ENCODE assay signal across 8 cellular contexts in the genomic region with DNA sequence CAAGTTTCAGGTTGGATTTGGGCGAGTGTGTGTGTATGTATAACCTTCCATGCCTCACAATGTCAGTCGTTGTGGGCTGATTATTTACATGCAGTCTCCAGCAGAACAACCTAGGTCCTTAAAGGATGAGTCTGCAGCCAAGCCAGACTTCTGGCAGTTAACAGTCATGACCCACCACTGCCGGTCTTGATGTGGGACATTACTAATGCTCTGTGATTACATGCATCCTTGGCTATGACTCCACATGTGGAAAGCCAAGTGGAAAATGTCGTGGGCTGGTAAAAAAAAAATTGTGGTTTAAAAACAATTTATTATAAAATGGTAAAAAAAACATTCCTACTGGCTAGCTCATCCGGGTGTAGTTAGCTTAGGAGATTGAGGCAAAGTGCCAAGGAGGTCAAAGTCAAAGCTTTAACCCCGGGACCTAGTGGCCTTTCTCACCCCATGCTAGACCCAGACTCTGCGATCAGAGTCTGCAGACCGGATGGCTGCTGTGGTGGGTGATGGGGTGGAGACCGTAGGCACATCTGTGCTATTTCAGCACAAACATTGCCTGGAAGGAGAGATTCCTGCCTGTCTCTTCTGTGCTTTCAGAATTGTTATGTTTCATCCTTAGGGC. TPM values are rescaled to one million over a fixed set of nuclear protein-coding genes. Genes with fewer than 3 reads are reported as not detected.
A peak's percentile ranks its signal among the peaks of the same experiment; 100 is the strongest.
DNase-seq lines count a peak whose midpoint lies in the region; ATAC-seq, FAIRE-seq and TF ChIP-seq lines count a peak whose summit lies in the region.

No MANE protein-coding gene starts in this region.

- in situ Hi-C loops in mammary epithelial cell (cut with MboI; ENCODE audit: low sequenced_read_pairs in 2 of 2) (loop anchor here (5.0 to 10.0 kb wide), 2 partner anchors 67 to 69 kb away; no protein-coding TSS in a partner anchor), HepG2 (cut with HindIII; ENCODE audit: extremely low pct_ligation_motif_present, low pct_unique_long_range_greater_than_20kb) (loop anchor here (5.0 kb wide), 1 partner anchor 67 kb away; no protein-coding TSS in a partner anchor), KBM-7 (cut with MboI; ENCODE audit: low pct_unique_long_range_greater_than_20kb, low sequenced_read_pairs) (no loop called here)

- BruUV-seq in mammary epithelial cell (replicated peaks; lab: Mats Ljungman, UMichigan) = no TSS peak
- BruUV-seq in HepG2 (replicated peaks; lab: Mats Ljungman, UMichigan) = no TSS peak

- no peaks in the 10 kb centered on the region for H4K20me1 ChIP-seq in mammary epithelial cell (ENCODE audit: insufficient read depth, low read length)
- no peaks in the 10 kb centered on the region for H4K20me1 ChIP-seq in HepG2 (ENCODE audit: insufficient read depth, low read length)

- TF ChIP-seq CTCF in mammary epithelial cell (conservative IDR thresholded peaks at IDR 0.05 in 1 of 2, IDR thresholded peaks at IDR 0.05 in 1 of 2; ENCODE audit: extremely low read depth in 1 of 2, insufficient read depth in 1 of 2, low read depth in 1 of 2, low read length in 2 of 2) = no peak
- no peak for TF ChIP-seq CTCF in HepG2 (CRISPR knock-in tag; IDR thresholded peaks at IDR 0.05)
- TF ChIP-seq CTCF in vagina (IDR thresholded peaks at IDR 0.05) = no peak

- H3K79me2 ChIP-seq in mammary epithelial cell (ENCODE audit: insufficient read depth, low read length) = no peaks in the 10 kb centered on the region
- H3K79me2 ChIP-seq in HepG2 (ENCODE audit: insufficient read depth, low read length) = no peaks in the 10 kb centered on the region

- dilution Hi-C loops in mammary epithelial cell (cut with HindIII; ENCODE audit: low sequenced_read_pairs) = no loop called here

- CTCF ChIA-PET in mammary epithelial cell (lab: Charles Lee; ENCODE audit: low non-redundant PET) = interaction anchor here (0.7 kb wide), 1 partner anchor 66 kb away, joined by 5 read pairs; no protein-coding TSS in a partner anchor
- CTCF ChIA-PET in HepG2 (lab: Yijun Ruan, JAX; ENCODE audit: low intra/inter-chr PET ratio, low total read pairs) = no interaction called here

- 4% methylated on average over 9 of the region's 9 CpGs for WGBS in mammary epithelial cell (ENCODE audit: low coverage, missing lambda C conversion rate)
- 32% methylated on average over 6 of the region's 9 CpGs for WGBS in HepG2 (ENCODE audit: low lambda C conversion rate)

- no peak overlapping the region for H2AFZ ChIP-seq in mammary epithelial cell (ENCODE audit: low read depth, low read length)
- no peak overlapping the region for H2AFZ ChIP-seq in HepG2 (ENCODE audit: low read length)

- H3K36me3 ChIP-seq in mammary epithelial cell (ENCODE audit: insufficient read depth, low read length) = no peaks in the 10 kb centered on the region
- H3K36me3 ChIP-seq in HepG2 (replicated peaks in 1 of 2; ENCODE audit: control insufficient read depth in 1 of 2, insufficient read depth in 2 of 2, low read length in 2 of 2) = 0 out of 5 replicates have a peak, but pooled peaks cover 0 to 4% of the 10 kb centered on the region in 2 experiments
- H3K36me3 ChIP-seq in vagina = no peaks in the 10 kb centered on the region

- H3K4me3 ChIP-seq in mammary epithelial cell (replicated peaks in 1 of 3; ENCODE audit: insufficient read depth in 1 of 3, low read depth in 2 of 3, low read length in 3 of 3) (no peak overlapping the region), HepG2 (replicated peaks in 1 of 3; ENCODE audit: insufficient read depth in 1 of 3, low read depth in 2 of 3, low read length in 3 of 3) (no peak overlapping the region), vagina (no peak overlapping the region)

- POLR2A ChIA-PET in HepG2 (lab: Yijun Ruan, JAX) = no interaction called here

- intact Hi-C loops in mammary epithelial cell (cut with micrococcal nuclease) = loop anchor here (5.0 kb wide), 1 partner anchor 53 kb away; a partner anchor contains a TSS
- intact Hi-C loops in HepG2 (cut with micrococcal nuclease; ENCODE audit: unreplicated experiment) = loop anchor here (5.0 kb wide), 1 partner anchor 42 kb away; no protein-coding TSS in a partner anchor
- intact Hi-C loops in vagina (cut with DNase I) = no loop called here

- H3K27me3 ChIP-seq in mammary epithelial cell (ENCODE audit: insufficient read depth, low read length) = no peaks in the 10 kb centered on the region
- no peaks in the 10 kb centered on the region for H3K27me3 ChIP-seq in HepG2 (ENCODE audit: control insufficient read depth in 1 of 2, insufficient read depth in 2 of 2, low read length in 2 of 2)
- H3K27me3 ChIP-seq in vagina = no peaks in the 10 kb centered on the region

- H3K4me1 ChIP-seq in mammary epithelial cell (ENCODE audit: insufficient read depth, low read length) = peaks cover 20% of the 10 kb centered on the region
- peaks cover 30% of the 10 kb centered on the region for H3K4me1 ChIP-seq in HepG2 (ENCODE audit: insufficient read depth, low read length)
- peaks cover 46% of the 10 kb centered on the region for H3K4me1 ChIP-seq in vagina

- H3K9me3 ChIP-seq in mammary epithelial cell (replicated peaks; ENCODE audit: insufficient read depth, low read length) (no peaks in the 10 kb centered on the region), HepG2 (ENCODE audit: low read length) (no peaks in the 10 kb centered on the region), vagina (no peaks in the 10 kb centered on the region)

- peak; percentile 21 for DNase-seq in stimulated activated CD4-positive, alpha-beta T cell treated with anti-CD3 and anti-CD28 coated beads, Interleukin-15, amount 100 ng/mL, for 24 hours
- DNase-seq in stimulated activated CD4-positive, alpha-beta T cell treated with anti-CD3 and anti-CD28 coated beads, Interleukin-2, amount 100 ng/mL, for 48 hours = no peak
- DNase-seq in mammary epithelial cell (peak; percentile 93), HepG2 (ENCODE audit: low spot score) (peak; percentile 43), vagina (ENCODE audit: extremely low spot score in 2 of 2) (no peak), KBM-7 (no peak), NCI-H1105 treated with DMSO at 0.1 percent for 48 hours (lab: John Stamatoyannopoulos, UW) (no peak), iPS-NIHi11 (ENCODE audit: low spot score) (no peak)

- no peak for TF ChIP-seq RAD21 in HepG2 (CRISPR knock-in tag; IDR thresholded peaks at IDR 0.05)

- H3K9ac ChIP-seq in mammary epithelial cell (ENCODE audit: insufficient read depth, low read length) (no peak overlapping the region), HepG2 (ENCODE audit: insufficient read depth, low read depth, low read length) (no peak overlapping the region)

- TF ChIP-seq EP300 in HepG2 (IDR thresholded peaks at IDR 0.05; ENCODE audit: low read depth in 2 of 2, low read length in 2 of 2) (no peak), HepG2 (CRISPR knock-in tag; IDR thresholded peaks at IDR 0.05; ENCODE audit: borderline replicate concordance) (no peak)

- FAIRE-seq in HepG2 (lab: Jason Lieb, UNC) = peak; percentile 54

- no peak overlapping the region for H3K27ac ChIP-seq in mammary epithelial cell (ENCODE audit: insufficient read depth, low read depth, low read length)
- no peak overlapping the region for H3K27ac ChIP-seq in HepG2 (ENCODE audit: extremely low read length, insufficient read depth, low read length)
- peak overlapping the region; percentile 73 for H3K27ac ChIP-seq in vagina

- peak; percentile 90 for ATAC-seq in HepG2

- H3K4me2 ChIP-seq in mammary epithelial cell (ENCODE audit: insufficient read depth, low read depth, low read length) (peak overlapping the region; percentile 36), HepG2 (ENCODE audit: low read depth, low read length) (peak overlapping the region; percentile 28; the same call in 1 of the 2 replicates)

- TF ChIP-seq POLR2A in HepG2 (IDR thresholded peaks at IDR 0.05; ENCODE audit: insufficient read depth in 1 of 2, low read depth in 2 of 2, low read length in 2 of 2) (no peak), vagina (IDR thresholded peaks at IDR 0.05) (no peak)

RNA-seq across cellular contexts. Expression of a gene that starts 6.8 kb away (rescaled TPM):
- total RNA-seq in mammary epithelial cell (10 to 100 TPM in 1 of 2 donors, under 1 TPM in 1; 0.52 to 24.3 TPM), HepG2 (2016; rRNA removed; fragmentation: Illumina TruSeq; extraction: Trizol) (not detected in 2 replicates), vagina (742 TPM)
- polyA plus RNA-seq in mammary epithelial cell (0.67 TPM), HepG2 (2011; rRNA removed) (not detected in 2 replicates)
- not detected for polyA minus RNA-seq in mammary epithelial cell
- total RNA-seq in HepG2 (2016; cell fraction: cytosol; rRNA removed; fragmentation: Illumina TruSeq; extraction: Trizol; ENCODE audit: low read depth) = not detected in 2 replicates
- not detected in 2 replicates for total RNA-seq in HepG2 (2016; cell fraction: insoluble cytoplasmic fraction; rRNA removed; fragmentation: Illumina TruSeq; extraction: Trizol)
- total RNA-seq in HepG2 (2016; cell fraction: membrane; rRNA removed; fragmentation: Illumina TruSeq; extraction: Trizol) = not detected in 2 replicates
- not detected in 2 replicates for total RNA-seq in HepG2 (2016; cell fraction: nucleus; rRNA removed; fragmentation: Illumina TruSeq; extraction: Trizol)
- not detected in 2 replicates for polyA plus RNA-seq in HepG2 (2011; cell fraction: cytosol; rRNA removed)
- not detected in 2 replicates for polyA plus RNA-seq in HepG2 (2011; cell fraction: nucleus; rRNA removed)
- polyA plus RNA-seq in HepG2 (2012) = not detected in 2 replicates
- not detected in 2 replicates for polyA plus RNA-seq in HepG2 (2016; cell fraction: cytosol; fragmentation: Illumina TruSeq; extraction: Trizol; ENCODE audit: low read depth)
- polyA plus RNA-seq in HepG2 (2016; cell fraction: insoluble cytoplasmic fraction; fragmentation: Illumina TruSeq; extraction: Trizol; ENCODE audit: low read depth) = not detected in 2 replicates
- polyA plus RNA-seq in HepG2 (2016; cell fraction: membrane; fragmentation: Illumina TruSeq; extraction: Trizol; ENCODE audit: low read depth) = not detected in 2 replicates
- not detected in 2 replicates for polyA plus RNA-seq in HepG2 (2016; cell fraction: nucleus; fragmentation: Illumina TruSeq; extraction: Trizol; ENCODE audit: insufficient read depth, low read depth)
- 0.63 TPM in 1 of 2 replicates, not detected in the other for polyA minus RNA-seq in HepG2 (2011; rRNA and poly(A)+ RNA removed; ENCODE audit: low replicate concordance)
- not detected in 2 replicates for polyA minus RNA-seq in HepG2 (2011; cell fraction: cytosol; rRNA and poly(A)+ RNA removed)
- not detected in 2 replicates for polyA minus RNA-seq in HepG2 (2011; cell fraction: nucleus; rRNA and poly(A)+ RNA removed)

RNA-seq across cellular contexts. Expression of a gene that starts 53.0 kb away (rescaled TPM):
- total RNA-seq in mammary epithelial cell (1 to 10 TPM; 6.4 to 9.2 TPM), HepG2 (2016; rRNA removed; fragmentation: Illumina TruSeq; extraction: Trizol) (not detected in 2 replicates), vagina (22.6 TPM)
- polyA plus RNA-seq in mammary epithelial cell (6.8 TPM), HepG2 (2011; rRNA removed) (not detected in 2 replicates)
- polyA minus RNA-seq in mammary epithelial cell = 2.0 TPM
- total RNA-seq in HepG2 (2016; cell fraction: cytosol; rRNA removed; fragmentation: Illumina TruSeq; extraction: Trizol; ENCODE audit: low read depth) = not detected in 2 replicates
- not detected in 2 replicates for total RNA-seq in HepG2 (2016; cell fraction: insoluble cytoplasmic fraction; rRNA removed; fragmentation: Illumina TruSeq; extraction: Trizol)
- total RNA-seq in HepG2 (2016; cell fraction: membrane; rRNA removed; fragmentation: Illumina TruSeq; extraction: Trizol) = not detected in 2 replicates
- not detected in 2 replicates for total RNA-seq in HepG2 (2016; cell fraction: nucleus; rRNA removed; fragmentation: Illumina TruSeq; extraction: Trizol)
- not detected in 2 replicates for polyA plus RNA-seq in HepG2 (2011; cell fraction: cytosol; rRNA removed)
- not detected in 2 replicates for polyA plus RNA-seq in HepG2 (2011; cell fraction: nucleus; rRNA removed)
- polyA plus RNA-seq in HepG2 (2012) = not detected in 2 replicates
- polyA plus RNA-seq in HepG2 (2016; cell fraction: cytosol; fragmentation: Illumina TruSeq; extraction: Trizol; ENCODE audit: low read depth) = not detected in 2 replicates
- not detected in 2 replicates for polyA plus RNA-seq in HepG2 (2016; cell fraction: insoluble cytoplasmic fraction; fragmentation: Illumina TruSeq; extraction: Trizol; ENCODE audit: low read depth)
- not detected in 2 replicates for polyA plus RNA-seq in HepG2 (2016; cell fraction: membrane; fragmentation: Illumina TruSeq; extraction: Trizol; ENCODE audit: low read depth)
- not detected in 2 replicates for polyA plus RNA-seq in HepG2 (2016; cell fraction: nucleus; fragmentation: Illumina TruSeq; extraction: Trizol; ENCODE audit: insufficient read depth, low read depth)
- 10.7 TPM in 1 of 2 replicates, not detected in the other for polyA minus RNA-seq in HepG2 (2011; rRNA and poly(A)+ RNA removed; ENCODE audit: low replicate concordance)
- 0.53 TPM in 1 of 2 replicates, not detected in the other for polyA minus RNA-seq in HepG2 (2011; cell fraction: cytosol; rRNA and poly(A)+ RNA removed)
- polyA minus RNA-seq in HepG2 (2011; cell fraction: nucleus; rRNA and poly(A)+ RNA removed) = not detected in 2 replicates

Comparison
In these comparisons a context has a peak if more than half of its experiments do, and no peak if none do; other contexts are left out.
1. DNase-seq: peak in stimulated activated CD4-positive, alpha-beta T cell treated with anti-CD3 and anti-CD28 coated beads, Interleukin-15, amount 100 ng/mL, for 24 hours (single experiment), mammary epithelial cell (single experiment) and HepG2 (single experiment); none in stimulated activated CD4-positive, alpha-beta T cell treated with anti-CD3 and anti-CD28 coated beads, Interleukin-2, amount 100 ng/mL, for 48 hours (0 of 2), vagina (0 of 2), KBM-7 (single experiment), NCI-H1105 treated with DMSO at 0.1 percent for 48 hours (single experiment) and iPS-NIHi11 (single experiment).
2. RNA of a gene that starts 6.8 kb away (total RNA-seq): 742 TPM in vagina (single experiment); 0.52 to 24.3 TPM in mammary epithelial cell and not detected in HepG2; every median in the first group is over 10 times any median in the second.